19 cellular contexts compared by ENCODE assay signal in the genomic region with DNA sequence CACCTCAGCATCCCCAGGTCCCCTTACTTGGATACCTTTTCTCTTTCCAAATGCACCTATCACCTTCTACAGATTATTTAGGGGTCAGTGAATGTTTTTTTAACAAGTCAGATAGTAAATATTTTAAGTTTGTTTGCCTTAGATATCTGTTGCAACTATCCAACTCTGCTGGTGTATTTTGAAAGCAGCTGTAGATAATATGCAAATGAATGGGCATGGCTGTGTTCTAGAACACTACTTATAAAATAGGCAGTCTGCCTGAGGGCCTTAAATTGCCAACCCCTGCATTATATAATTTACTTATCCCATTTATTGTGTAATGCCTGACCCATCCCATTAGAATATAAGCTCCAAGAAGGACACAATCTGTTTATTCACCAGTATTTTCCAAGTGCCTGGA.
"Had no signal": no experiment of that assay in that cellular context is flagged by ENCODE, and none has a peak within 500 bp of the region (broad histone marks: within the 10 kb centered on the region; RNA-seq: fewer than 3 reads in every experiment).

No MANE protein-coding gene starts in this region.

- ATAC-seq: activated CD4-positive, alpha-beta T cell treated with anti-CD3 and anti-CD28 coated beads for 36 hours; effector memory CD8-positive, alpha-beta T cell; T-cell had no signal

- H3K4me3 ChIP-seq: sigmoid colon had no signal

- H3K27ac ChIP-seq: sigmoid colon, VCaP had no signal

- DNase-seq: activated CD4-positive, alpha-beta memory T cell treated with anti-CD3 and anti-CD28 coated beads, Interleukin-2, amount 10 ng/mL, durations not matched to agents 7 days and 5 days; activated CD4-positive, alpha-beta T cell treated with anti-CD3 and anti-CD28 coated beads for 36 hours; activated CD8-positive, alpha-beta memory T cell treated with anti-CD3 and anti-CD28 coated beads, Interleukin-2, amount 50 U/mL, for 4 hours; activated naive CD8-positive, alpha-beta T cell treated with anti-CD3 and anti-CD28 coated beads, Interleukin-2, amount 10 ng/mL, durations not matched to agents 7 days and 5 days; activated T-cell treated with anti-CD3 and anti-CD28 coated beads, Interleukin-2, amount 50 U/mL, for 72 hours; caudate nucleus; effector memory CD8-positive, alpha-beta T cell; erythroblast; hippocampal formation; left cardiac atrium; naive B cell; occipital lobe; sigmoid colon; stimulated activated CD4-positive, alpha-beta T cell treated with anti-CD3 and anti-CD28 coated beads, Interleukin-12 subunit alpha, Interleukin-12 subunit beta, amount 100 ng/mL, for 4 hours; stimulated activated naive CD4-positive, alpha-beta T cell; T-cell; T1000 had no signal

- H3K9me3 Mint-ChIP-seq: activated CD4-positive, alpha-beta memory T cell treated with anti-CD3 and anti-CD28 coated beads, Interleukin-2, amount 10 ng/mL, durations not matched to agents 7 days and 5 days; activated naive CD8-positive, alpha-beta T cell treated with anti-CD3 and anti-CD28 coated beads, Interleukin-2, amount 10 ng/mL, durations not matched to agents 7 days and 5 days; activated T-cell treated with anti-CD3 and anti-CD28 coated beads, Interleukin-2, amount 50 U/mL, for 72 hours; dendritic cell treated with granulocyte-macrophage colony-stimulating factor and Interleukin-4, amounts not matched to agents 40 ng/mL and 50 ng/mL, for 4 days; effector memory CD8-positive, alpha-beta T cell; naive B cell; T-cell had no signal

- H3K4me3 Mint-ChIP-seq: activated CD4-positive, alpha-beta memory T cell treated with anti-CD3 and anti-CD28 coated beads, Interleukin-2, amount 10 ng/mL, durations not matched to agents 7 days and 5 days; activated CD4-positive, alpha-beta T cell treated with anti-CD3 and anti-CD28 coated beads for 36 hours; activated naive CD8-positive, alpha-beta T cell treated with anti-CD3 and anti-CD28 coated beads, Interleukin-2, amount 10 ng/mL, durations not matched to agents 7 days and 5 days; activated T-cell treated with anti-CD3 and anti-CD28 coated beads, Interleukin-2, amount 50 U/mL, for 72 hours; dendritic cell treated with granulocyte-macrophage colony-stimulating factor and Interleukin-4, amounts not matched to agents 40 ng/mL and 50 ng/mL, for 4 days; effector memory CD8-positive, alpha-beta T cell; naive B cell; T-cell had no signal

- H3K36me3 ChIP-seq: sigmoid colon had no signal

- H3K36me3 Mint-ChIP-seq: activated naive CD8-positive, alpha-beta T cell treated with anti-CD3 and anti-CD28 coated beads, Interleukin-2, amount 10 ng/mL, durations not matched to agents 7 days and 5 days; naive B cell; T-cell had no signal

- H3K27ac Mint-ChIP-seq: activated CD4-positive, alpha-beta memory T cell treated with anti-CD3 and anti-CD28 coated beads, Interleukin-2, amount 10 ng/mL, durations not matched to agents 7 days and 5 days; activated CD4-positive, alpha-beta T cell treated with anti-CD3 and anti-CD28 coated beads for 36 hours; activated naive CD8-positive, alpha-beta T cell treated with anti-CD3 and anti-CD28 coated beads, Interleukin-2, amount 10 ng/mL, durations not matched to agents 7 days and 5 days; activated T-cell treated with anti-CD3 and anti-CD28 coated beads, Interleukin-2, amount 50 U/mL, for 72 hours; dendritic cell treated with granulocyte-macrophage colony-stimulating factor and Interleukin-4, amounts not matched to agents 40 ng/mL and 50 ng/mL, for 4 days; effector memory CD8-positive, alpha-beta T cell; T-cell had no signal

- H3K9me3 ChIP-seq: sigmoid colon had no signal

- H3K4me1 Mint-ChIP-seq: activated CD4-positive, alpha-beta memory T cell treated with anti-CD3 and anti-CD28 coated beads, Interleukin-2, amount 10 ng/mL, durations not matched to agents 7 days and 5 days; activated CD4-positive, alpha-beta T cell treated with anti-CD3 and anti-CD28 coated beads for 36 hours; activated naive CD8-positive, alpha-beta T cell treated with anti-CD3 and anti-CD28 coated beads, Interleukin-2, amount 10 ng/mL, durations not matched to agents 7 days and 5 days; naive B cell; T-cell had no signal

- H3K27me3 ChIP-seq: sigmoid colon had no signal

- H3K27me3 Mint-ChIP-seq: dendritic cell treated with granulocyte-macrophage colony-stimulating factor and Interleukin-4, amounts not matched to agents 40 ng/mL and 50 ng/mL, for 4 days had no signal
